24 cellular contexts compared by ENCODE assay signal in genomic region chr5:1094670-1095190, GRCh38. TPM values are rescaled to one million over a fixed set of nuclear protein-coding genes. Genes with fewer than 3 reads are reported as not detected.
DNase-seq lines count a peak whose midpoint lies in the region; ATAC-seq and TF ChIP-seq lines count a peak whose summit lies in the region.
"Had no signal": no experiment of that assay in that cellular context is flagged by ENCODE, and none has a peak within 500 bp of the region (broad histone marks: within the 10 kb centered on the region; RNA-seq: fewer than 3 reads in every experiment).

No MANE protein-coding gene starts in this region.

- no peak for ATAC-seq in CD8-positive, alpha-beta T cell
- ATAC-seq in Panc1 = no peak
- no peak for ATAC-seq in activated CD4-positive, CD25-positive, alpha-beta regulatory T cell treated with anti-CD3 and anti-CD28 coated beads, Interleukin-2, amount 50 U/mL, for 24 hours
- ATAC-seq: A549, GM12878, HCT116 had no signal

- H3K27ac ChIP-seq in CD8-positive, alpha-beta T cell (ENCODE audit: low read depth, low read length) = no peak overlapping the region
- peak overlapping the region; percentile 97 for H3K27ac ChIP-seq in Panc1 (ENCODE audit: low read length)
- H3K27ac ChIP-seq: A549 had no signal

- H3K9me3 Mint-ChIP-seq in CD8-positive, alpha-beta T cell = no peaks in the 10 kb centered on the region
- H3K9me3 Mint-ChIP-seq in dendritic cell treated with granulocyte-macrophage colony-stimulating factor and Interleukin-4, amounts not matched to agents 40 ng/mL and 50 ng/mL, for 4 days = no peaks in the 10 kb centered on the region
- no peaks in the 10 kb centered on the region for H3K9me3 Mint-ChIP-seq in nephron
- H3K9me3 Mint-ChIP-seq: CD4-positive, CD25-positive, alpha-beta regulatory T cell had no signal

- H3K4me3 ChIP-seq in CD8-positive, alpha-beta T cell (ENCODE audit: low read depth, low read length) = no peak overlapping the region
- H3K4me3 ChIP-seq in Panc1 (ENCODE audit: low read depth in 2 of 2, low read length in 2 of 2) = no peak overlapping the region
- no peak overlapping the region for H3K4me3 ChIP-seq in foreskin fibroblast (ENCODE audit: low read depth in 1 of 2, low read length in 2 of 2)
- H3K4me3 ChIP-seq: A549, GM12878 had no signal

- DNase-seq in CD8-positive, alpha-beta T cell = no peak
- no peak for DNase-seq in Panc1 (ENCODE audit: low read depth, low spot score)
- DNase-seq in foreskin fibroblast = no peak
- no peak for DNase-seq in SW 1271 (lab: John Stamatoyannopoulos, UW)
- DNase-seq: Caco-2; CD4-positive, CD25-positive, alpha-beta regulatory T cell; DMS 273 treated with DMSO at 0.1 percent for 48 hours; DND-41; IMR-90; NCI-H1105 treated with DMSO at 0.1 percent for 48 hours; NCI-H1694; NCI-H2081; NCI-H2171; NCI-H446; NCI-H526; OCI-M1; Right ventricle myocardium superior had no signal

- CTCF ChIA-PET in CD8-positive, alpha-beta T cell (lab: Charles Lee) = interaction anchor here (1.8 kb wide), 1 partner anchor 46 kb away, joined by 4 read pairs; no protein-coding TSS in a partner anchor
- CTCF ChIA-PET in Panc1 (lab: Charles Lee) = no interaction called here

- H3K27ac Mint-ChIP-seq in CD8-positive, alpha-beta T cell = peak overlapping the region; percentile 52
- peak overlapping the region; percentile 19 for H3K27ac Mint-ChIP-seq in dendritic cell treated with granulocyte-macrophage colony-stimulating factor and Interleukin-4, amounts not matched to agents 40 ng/mL and 50 ng/mL, for 4 days
- peak overlapping the region; percentile 30 to 45 (median 32) for H3K27ac Mint-ChIP-seq in nephron
- H3K27ac Mint-ChIP-seq: B cell; CD4-positive, CD25-positive, alpha-beta regulatory T cell had no signal

- no TSS peak for BruUV-seq in Panc1 (replicated peaks; lab: Mats Ljungman, UMichigan)

- H3K9me3 ChIP-seq in CD8-positive, alpha-beta T cell (ENCODE audit: low read length) = no peaks in the 10 kb centered on the region
- H3K9me3 ChIP-seq in Panc1 (ENCODE audit: control insufficient read depth, insufficient read depth, low read depth, low read length) = no peaks in the 10 kb centered on the region
- H3K9me3 ChIP-seq: A549, Caco-2 had no signal

- in situ Hi-C loops in Panc1 (cut with HindIII; ENCODE audit: low pct_unique_long_range_greater_than_20kb, low sequenced_read_pairs) = no loop called here

- no peak overlapping the region for H3K4me3 Mint-ChIP-seq in CD8-positive, alpha-beta T cell
- H3K4me3 Mint-ChIP-seq in dendritic cell treated with granulocyte-macrophage colony-stimulating factor and Interleukin-4, amounts not matched to agents 40 ng/mL and 50 ng/mL, for 4 days = no peak overlapping the region
- peak overlapping the region in 1 of 3 experiments; percentile 43 for H3K4me3 Mint-ChIP-seq in nephron
- H3K4me3 Mint-ChIP-seq: B cell; CD4-positive, CD25-positive, alpha-beta regulatory T cell had no signal

- peaks cover 26% of the 10 kb centered on the region for H3K4me1 ChIP-seq in CD8-positive, alpha-beta T cell (ENCODE audit: insufficient read depth, low read length)
- H3K4me1 ChIP-seq in Panc1 (ENCODE audit: control insufficient read depth, insufficient read depth, low read length) = peaks cover 80% of the 10 kb centered on the region
- H3K4me1 ChIP-seq: Caco-2 had no signal

- H3K4me1 Mint-ChIP-seq in CD8-positive, alpha-beta T cell (ENCODE audit: low read depth) = peaks cover 31% of the 10 kb centered on the region
- peaks cover 23% of the 10 kb centered on the region for H3K4me1 Mint-ChIP-seq in dendritic cell treated with granulocyte-macrophage colony-stimulating factor and Interleukin-4, amounts not matched to agents 40 ng/mL and 50 ng/mL, for 4 days (ENCODE audit: low read depth)
- H3K4me1 Mint-ChIP-seq in nephron = peaks cover 53% of the 10 kb centered on the region

- POLR2A ChIA-PET in CD8-positive, alpha-beta T cell (lab: Charles Lee) = interaction anchor here (1.3 kb wide), 1 partner anchor 11 kb away, joined by 6 read pairs; no protein-coding TSS in a partner anchor
- POLR2A ChIA-PET in Panc1 (lab: Charles Lee) = no interaction called here

- H3K27me3 ChIP-seq in CD8-positive, alpha-beta T cell (ENCODE audit: insufficient read depth, low read length) = no peaks in the 10 kb centered on the region
- H3K27me3 ChIP-seq in Panc1 (ENCODE audit: control insufficient read depth, insufficient read depth, low read length) = no peaks in the 10 kb centered on the region

- peaks cover 50% of the 10 kb centered on the region for H3K36me3 Mint-ChIP-seq in CD8-positive, alpha-beta T cell
- peaks cover 93% of the 10 kb centered on the region for H3K36me3 Mint-ChIP-seq in dendritic cell treated with granulocyte-macrophage colony-stimulating factor and Interleukin-4, amounts not matched to agents 40 ng/mL and 50 ng/mL, for 4 days (ENCODE audit: low read depth)
- peaks cover 15% of the 10 kb centered on the region for H3K36me3 Mint-ChIP-seq in nephron (ENCODE audit: low read depth)

- H3K36me3 ChIP-seq in CD8-positive, alpha-beta T cell (ENCODE audit: insufficient read depth, low read length) = peaks cover 11% of the 10 kb centered on the region
- peaks cover 17% of the 10 kb centered on the region for H3K36me3 ChIP-seq in Panc1 (ENCODE audit: control insufficient read depth, insufficient read depth, low read length)

- no peak for TF ChIP-seq CTCF in CD8-positive, alpha-beta T cell (IDR thresholded peaks at IDR 0.05)
- TF ChIP-seq CTCF in Panc1 (IDR thresholded peaks at IDR 0.05) (no peak), nephron (IDR thresholded peaks at IDR 0.05; ENCODE audit: unreplicated experiment in 3 of 3) (no peak), foreskin fibroblast (IDR thresholded peaks at IDR 0.05; ENCODE audit: low read depth, low read length) (no peak)

- intact Hi-C loops in CD8-positive, alpha-beta T cell (cut with DNase I, micrococcal nuclease) = no loop called here
- intact Hi-C loops in Panc1 (cut with micrococcal nuclease; ENCODE audit: unreplicated experiment) = no loop called here
- intact Hi-C loops in dendritic cell treated with granulocyte-macrophage colony-stimulating factor and Interleukin-4, amounts not matched to agents 40 ng/mL and 50 ng/mL, for 4 days (cut with micrococcal nuclease) = no loop called here

- no peaks in the 10 kb centered on the region for H3K27me3 Mint-ChIP-seq in CD8-positive, alpha-beta T cell (ENCODE audit: low read depth)
- H3K27me3 Mint-ChIP-seq in dendritic cell treated with granulocyte-macrophage colony-stimulating factor and Interleukin-4, amounts not matched to agents 40 ng/mL and 50 ng/mL, for 4 days = no peaks in the 10 kb centered on the region
- H3K27me3 Mint-ChIP-seq in nephron (ENCODE audit: low read depth) = peaks cover 8% of the 10 kb centered on the region
- H3K27me3 Mint-ChIP-seq: B cell; CD4-positive, CD25-positive, alpha-beta regulatory T cell had no signal

RNA-seq across cellular contexts. Expression of gene SLC12A7, which starts 17.1 kb away (rescaled TPM):
- total RNA-seq in CD8-positive, alpha-beta T cell = 10 to 100 TPM; 49.0 to 54.2 TPM
- 297 TPM for total RNA-seq in Panc1 (2021; ENCODE audit: unreplicated experiment)
- polyA plus RNA-seq in Panc1 (2012; ENCODE audit: insufficient read length) = 468 TPM
